ENCODE assay signal across 12 cellular contexts in genomic region chr4:184400891-184401290, GRCh38.
A peak's percentile ranks its signal among the peaks of the same experiment; 100 is the strongest.
DNase-seq lines count a peak whose midpoint lies in the region; ATAC-seq and TF ChIP-seq lines count a peak whose summit lies in the region.
"Had no signal": no experiment of that assay in that cellular context is flagged by ENCODE, and none has a peak within 500 bp of the region (broad histone marks: within the 10 kb centered on the region; RNA-seq: fewer than 3 reads in every experiment).

No MANE protein-coding gene starts in this region.

- no peaks in the 10 kb centered on the region for H3K9me3 Mint-ChIP-seq in activated T-helper 17 cell treated with anti-CD3 and anti-CD28 coated beads, Interleukin-2, amount 50 U/mL, for 72 hours

- no peaks in the 10 kb centered on the region for H3K27me3 Mint-ChIP-seq in activated T-helper 17 cell treated with anti-CD3 and anti-CD28 coated beads, Interleukin-2, amount 50 U/mL, for 72 hours

- peak; percentile 75 to 85 for DNase-seq in foreskin keratinocyte
- DNase-seq in substantia nigra (lab: John Stamatoyannopoulos, UW) = no peak
- DNase-seq: activated gamma-delta T cell, MM.1S, NCI-H2171 treated with DMSO at 0.1 percent for 48 hours, right cardiac atrium had no signal

- H3K4me3 ChIP-seq in HUES6 (ENCODE audit: low read depth, low read length) (no peak overlapping the region), skeletal muscle tissue (ENCODE audit: low read length in 3 of 3) (no peak overlapping the region)

- H3K36me3 Mint-ChIP-seq in activated T-helper 17 cell treated with anti-CD3 and anti-CD28 coated beads, Interleukin-2, amount 50 U/mL, for 72 hours (ENCODE audit: low read depth) = peaks cover 100% of the 10 kb centered on the region

- H3K27me3 ChIP-seq in HUES6 (ENCODE audit: control insufficient read depth, insufficient read depth, low read length) = no peaks in the 10 kb centered on the region
- no peaks in the 10 kb centered on the region for H3K27me3 ChIP-seq in foreskin keratinocyte
- H3K27me3 ChIP-seq in skeletal muscle tissue (ENCODE audit: control insufficient read depth in 3 of 3, insufficient read depth in 3 of 3, low read length in 3 of 3) = no peaks in the 10 kb centered on the region

- peaks cover 34% of the 10 kb centered on the region; the same call in 1 of the 2 replicates for H3K36me3 ChIP-seq in HUES6 (ENCODE audit: control insufficient read depth, insufficient read depth, low read length)
- peaks cover 21 to 30% (median 23%) of the 10 kb centered on the region in 3 donors for H3K36me3 ChIP-seq in skeletal muscle tissue (ENCODE audit: control insufficient read depth in 3 of 3, insufficient read depth in 3 of 3, low read length in 3 of 3)

- H3K9ac ChIP-seq in HUES6 (ENCODE audit: low read length) (no peak overlapping the region), skeletal muscle tissue (ENCODE audit: low read depth in 1 of 3, low read length in 3 of 3) (no peak overlapping the region)

- no peak for TF ChIP-seq CTCF in foreskin keratinocyte (conservative IDR thresholded peaks at IDR 0.05)

- H3K9me3 ChIP-seq in HUES6 (ENCODE audit: control insufficient read depth, insufficient read depth, low read depth, low read length) = no peaks in the 10 kb centered on the region
- no peaks in the 10 kb centered on the region for H3K9me3 ChIP-seq in skeletal muscle tissue (ENCODE audit: control insufficient read depth in 3 of 3, low read length in 3 of 3)

- 0 out of 2 replicates have a peak overlapping the region, but pooled peaks have one; percentile 28 for H3K27ac ChIP-seq in HUES6 (ENCODE audit: low read depth, low read length)
- peak overlapping the region; percentile 83 for H3K27ac ChIP-seq in foreskin keratinocyte
- H3K27ac ChIP-seq in skeletal muscle tissue (ENCODE audit: low read depth, low read length) = peak overlapping the region; percentile 75
- no peak overlapping the region for H3K27ac ChIP-seq in substantia nigra (ENCODE audit: low read depth, low read length, poor library complexity, severe bottlenecking)

- peak overlapping the region; percentile 69 for H3K27ac Mint-ChIP-seq in activated T-helper 17 cell treated with anti-CD3 and anti-CD28 coated beads, Interleukin-2, amount 50 U/mL, for 72 hours

- H3K4me3 Mint-ChIP-seq in activated T-helper 17 cell treated with anti-CD3 and anti-CD28 coated beads, Interleukin-2, amount 50 U/mL, for 72 hours = no peak overlapping the region

- H3K4me1 ChIP-seq in HUES6 (ENCODE audit: control insufficient read depth, insufficient read depth, low read length) (peaks cover 23% of the 10 kb centered on the region), foreskin keratinocyte (peaks cover 17% of the 10 kb centered on the region), skeletal muscle tissue (ENCODE audit: control insufficient read depth in 3 of 3, insufficient read depth in 3 of 3, low read length in 3 of 3) (peaks cover 48 to 60% (median 55%) of the 10 kb centered on the region in 3 donors)

- H3K4me1 Mint-ChIP-seq in activated T-helper 17 cell treated with anti-CD3 and anti-CD28 coated beads, Interleukin-2, amount 50 U/mL, for 72 hours = peaks cover 44% of the 10 kb centered on the region

- no peak for ATAC-seq in activated T-helper 17 cell treated with anti-CD3 and anti-CD28 coated beads, Interleukin-2, amount 50 U/mL, for 72 hours (replicated peaks)
- ATAC-seq in foreskin keratinocyte (peak; percentile 86), HG02759 (IDR thresholded peaks at IDR 0.05; ENCODE audit: unreplicated experiment) (no peak), HG03521 (IDR thresholded peaks at IDR 0.05; ENCODE audit: unreplicated experiment) (no peak)
- ATAC-seq: activated CD4-positive, CD25-positive, alpha-beta regulatory T cell treated with anti-CD3 and anti-CD28 coated beads, Interleukin-2, amount 50 U/mL, for 24 hours had no signal

Comparison
In these comparisons a context has a peak if more than half of its experiments do, and no peak if none do; other contexts are left out.
1. DNase-seq: peak in foreskin keratinocyte (2 of 2); none in substantia nigra (0 of 49).